In the genomic region with DNA sequence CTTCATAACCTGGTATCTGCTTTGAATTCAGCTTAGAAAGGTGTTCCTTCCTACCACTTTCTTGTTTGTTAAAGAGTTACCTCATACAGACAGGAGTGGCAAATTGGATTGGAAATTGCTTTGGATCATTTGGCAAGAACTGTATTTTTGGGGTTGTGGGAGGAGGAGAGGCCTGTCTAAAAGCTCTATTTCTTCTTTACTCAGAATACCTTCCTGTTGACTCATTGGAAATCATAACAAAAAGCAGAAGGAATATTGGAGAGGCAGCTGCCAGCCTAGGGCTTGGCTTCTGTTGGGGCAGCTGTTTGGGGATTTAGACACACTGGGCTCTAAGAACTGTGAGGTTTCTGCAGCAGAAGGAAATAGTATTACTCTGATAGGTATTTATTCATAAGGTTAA, we compare ENCODE assay signal across 8 cellular contexts. TPM values are rescaled to one million over a fixed set of nuclear protein-coding genes. Genes with fewer than 3 reads are reported as not detected.
DNase-seq lines count a peak whose midpoint lies in the region; ATAC-seq and TF ChIP-seq lines count a peak whose summit lies in the region.

No MANE protein-coding gene starts in this region.

- peaks cover 23% of the 10 kb centered on the region for H3K36me3 Mint-ChIP-seq in stimulated activated naive CD8-positive, alpha-beta T cell treated with anti-CD3 and anti-CD28 coated beads, Interleukin-15, Interleukin-2, amounts not matched to agents 100 ng/mL and 50 ng/mL, for 24 hours (ENCODE audit: low read depth)
- no peaks in the 10 kb centered on the region for H3K36me3 Mint-ChIP-seq in endothelial cell (ENCODE audit: low read depth, unreplicated experiment)
- peaks cover 4% of the 10 kb centered on the region for H3K36me3 Mint-ChIP-seq in natural killer cell treated with Interleukin-12 subunit alpha and Interleukin-12 subunit beta and Interleukin-15 and Interleukin-18, amount 100 ng/mL, for 72 hours

- H3K4me1 Mint-ChIP-seq in stimulated activated naive CD8-positive, alpha-beta T cell treated with anti-CD3 and anti-CD28 coated beads, Interleukin-15, Interleukin-2, amounts not matched to agents 100 ng/mL and 50 ng/mL, for 24 hours (ENCODE audit: low read depth), result peaks cover 81% of the 10 kb centered on the region
- peaks cover 20% of the 10 kb centered on the region for H3K4me1 Mint-ChIP-seq in endothelial cell (ENCODE audit: unreplicated experiment)
- peaks cover 62 to 69% of the 10 kb centered on the region in 2 donors for H3K4me1 Mint-ChIP-seq in natural killer cell treated with Interleukin-12 subunit alpha and Interleukin-12 subunit beta and Interleukin-15 and Interleukin-18, amount 100 ng/mL, for 72 hours (ENCODE audit: low read depth in 2 of 2)

- H3K27ac Mint-ChIP-seq in stimulated activated naive CD8-positive, alpha-beta T cell treated with anti-CD3 and anti-CD28 coated beads, Interleukin-15, Interleukin-2, amounts not matched to agents 100 ng/mL and 50 ng/mL, for 24 hours, result peak overlapping the region; percentile 98
- peak overlapping the region; percentile 99 for H3K27ac Mint-ChIP-seq in endothelial cell (ENCODE audit: unreplicated experiment)
- peak overlapping the region; percentile 96 to 98 for H3K27ac Mint-ChIP-seq in natural killer cell treated with Interleukin-12 subunit alpha and Interleukin-12 subunit beta and Interleukin-15 and Interleukin-18, amount 100 ng/mL, for 72 hours

- H3K4me3 Mint-ChIP-seq in stimulated activated naive CD8-positive, alpha-beta T cell treated with anti-CD3 and anti-CD28 coated beads, Interleukin-15, Interleukin-2, amounts not matched to agents 100 ng/mL and 50 ng/mL, for 24 hours, result peak overlapping the region; percentile 30
- H3K4me3 Mint-ChIP-seq in endothelial cell (ENCODE audit: unreplicated experiment), result no peak overlapping the region
- H3K4me3 Mint-ChIP-seq in natural killer cell treated with Interleukin-12 subunit alpha and Interleukin-12 subunit beta and Interleukin-15 and Interleukin-18, amount 100 ng/mL, for 72 hours, result peak overlapping the region; percentile 86

- no peaks in the 10 kb centered on the region for H3K27me3 Mint-ChIP-seq in stimulated activated naive CD8-positive, alpha-beta T cell treated with anti-CD3 and anti-CD28 coated beads, Interleukin-15, Interleukin-2, amounts not matched to agents 100 ng/mL and 50 ng/mL, for 24 hours
- H3K27me3 Mint-ChIP-seq in endothelial cell (ENCODE audit: unreplicated experiment), result peaks cover 1% of the 10 kb centered on the region
- H3K27me3 Mint-ChIP-seq in natural killer cell treated with Interleukin-12 subunit alpha and Interleukin-12 subunit beta and Interleukin-15 and Interleukin-18, amount 100 ng/mL, for 72 hours, result no peaks in the 10 kb centered on the region

- DNase-seq in stimulated activated naive CD8-positive, alpha-beta T cell treated with anti-CD3 and anti-CD28 coated beads, Interleukin-15, Interleukin-2, amounts not matched to agents 100 U/mL and 50 U/mL, for 24 hours, result no peak
- peak; percentile 72 for DNase-seq in SHP77 treated with DMSO at 0.1 percent for 48 hours (lab: John Stamatoyannopoulos, UW)
- DNase-seq in endothelial cell (ENCODE audit: low spot score), result no peak
- DNase-seq in natural killer cell treated with Interleukin-12 subunit alpha and Interleukin-12 subunit beta and Interleukin-15 and Interleukin-18, amount 100 ng/mL, for 72 hours (ENCODE audit: low spot score), result no peak
- DNase-seq in NCI-H1105 treated with DMSO at 0.1 percent for 48 hours (lab: John Stamatoyannopoulos, UW), result no peak

- no peaks in the 10 kb centered on the region for H3K9me3 Mint-ChIP-seq in stimulated activated naive CD8-positive, alpha-beta T cell treated with anti-CD3 and anti-CD28 coated beads, Interleukin-15, Interleukin-2, amounts not matched to agents 100 ng/mL and 50 ng/mL, for 24 hours
- no peaks in the 10 kb centered on the region for H3K9me3 Mint-ChIP-seq in endothelial cell (ENCODE audit: unreplicated experiment)
- H3K9me3 Mint-ChIP-seq in natural killer cell treated with Interleukin-12 subunit alpha and Interleukin-12 subunit beta and Interleukin-15 and Interleukin-18, amount 100 ng/mL, for 72 hours, result peaks cover 6% of the 10 kb centered on the region

- no peak for ATAC-seq in stimulated activated naive CD8-positive, alpha-beta T cell treated with anti-CD3 and anti-CD28 coated beads, Interleukin-15, Interleukin-2, amounts not matched to agents 100 U/mL and 50 U/mL, for 24 hours
- no peak for ATAC-seq in natural killer cell treated with Interleukin-12 subunit alpha and Interleukin-12 subunit beta and Interleukin-15 and Interleukin-18, amount 100 ng/mL, for 72 hours
- ATAC-seq in GM18498 (IDR thresholded peaks at IDR 0.05; ENCODE audit: unreplicated experiment), result no peak
- no peak for ATAC-seq in HG03097 (IDR thresholded peaks at IDR 0.05; ENCODE audit: low FRiP score, unreplicated experiment)

- no peak for TF ChIP-seq CTCF in endothelial cell (IDR thresholded peaks at IDR 0.05; ENCODE audit: unreplicated experiment)

RNA-seq across cellular contexts. Expression of a gene that starts 14.2 kb away (rescaled TPM):
- total RNA-seq in endothelial cell (ENCODE audit: unreplicated experiment), result 86.4 TPM
- total RNA-seq in natural killer cell treated with Interleukin-12 subunit alpha and Interleukin-12 subunit beta and Interleukin-15 and Interleukin-18, amount 100 ng/mL, for 72 hours, result 100 to 1,000 TPM; 222 to 382 TPM

RNA-seq across cellular contexts. Expression of a gene that starts 50.1 kb away (rescaled TPM):
- 4.1 TPM for total RNA-seq in endothelial cell (ENCODE audit: unreplicated experiment)
- total RNA-seq in natural killer cell treated with Interleukin-12 subunit alpha and Interleukin-12 subunit beta and Interleukin-15 and Interleukin-18, amount 100 ng/mL, for 72 hours, result 1 to 10 TPM; 1.3 to 1.4 TPM
